In the genomic region with DNA sequence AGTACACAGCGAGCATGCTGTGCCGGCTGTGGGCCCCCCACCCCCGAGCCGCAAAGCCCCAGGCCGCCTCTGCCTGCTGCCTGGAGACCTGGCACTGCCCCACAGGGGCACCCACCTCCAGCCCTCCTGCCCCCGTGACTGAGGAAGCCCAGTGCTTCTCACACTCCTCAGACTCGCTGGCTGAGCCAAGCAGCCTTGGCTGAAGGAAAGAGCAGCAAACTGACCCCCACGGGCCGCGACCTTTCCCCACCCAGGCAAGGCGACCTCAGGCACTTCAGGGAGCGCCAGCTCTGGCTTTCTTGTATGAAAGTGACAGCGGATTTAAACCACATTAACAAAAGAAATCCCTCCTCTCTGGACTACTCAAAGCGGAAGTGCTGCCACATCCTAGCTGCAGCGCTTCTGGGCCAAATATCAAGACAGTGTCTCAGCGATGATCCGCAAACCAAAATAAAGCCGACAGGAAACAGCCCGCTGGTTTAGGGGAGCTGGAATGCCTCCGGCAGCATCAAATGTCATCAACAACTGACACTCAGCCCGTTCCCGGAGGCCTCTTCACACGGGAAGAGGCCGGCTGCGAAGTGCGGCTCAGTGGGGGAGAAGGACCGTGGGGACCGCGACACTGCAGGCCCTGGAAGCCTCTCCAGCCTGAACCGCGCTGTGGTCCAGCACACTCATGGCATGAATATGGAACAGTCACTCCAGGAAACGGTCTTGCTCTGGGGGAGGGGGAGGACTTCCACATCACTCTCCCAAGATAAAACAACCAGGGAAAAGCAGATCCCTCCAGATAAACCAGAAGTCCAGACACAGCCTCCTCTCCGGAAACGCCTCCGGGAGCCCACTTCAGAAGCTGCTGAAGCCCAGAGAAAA, we compare ENCODE assay signal across 2 cellular contexts.
TF ChIP-seq lines count a peak whose summit lies in the region.

No MANE protein-coding gene starts in this region.

TF ChIP-seq in IMR-90, 13 proteins besides CTCF, POLR2A, EP300 and RAD21:
- TF ChIP-seq MAFK (IDR thresholded peaks at IDR 0.05; ENCODE audit: low read depth, low read length) = no peak
- TF ChIP-seq SMC3 (IDR thresholded peaks at IDR 0.05; ENCODE audit: low read depth, low read length) = no peak; the same call in none of the 2 replicates
- no peak for TF ChIP-seq CEBPB (IDR thresholded peaks at IDR 0.05; ENCODE audit: low read depth, low read length)
- TF ChIP-seq NFE2L2 (IDR thresholded peaks at IDR 0.05; ENCODE audit: low read depth, low read length) = peak; percentile 27; the same call in 1 of the 2 replicates
- 0 out of 2 replicates have a peak, but pooled peaks have one; percentile 8 for TF ChIP-seq MAZ (IDR thresholded peaks at IDR 0.05; ENCODE audit: borderline replicate concordance, low read depth, low read length)
TF ChIP-seq in IMR-90: peak in this region for 2.

TF ChIP-seq in GM12878, 131 proteins besides CTCF, POLR2A, EP300 and RAD21 (continues in another document):
- no peak; the same call in 1 of the 2 replicates for TF ChIP-seq NFIC (IDR thresholded peaks at IDR 0.05; ENCODE audit: low read depth, low read length)
- no peak; the same call in 1 of the 2 replicates for TF ChIP-seq MTA3 (IDR thresholded peaks at IDR 0.05; ENCODE audit: borderline replicate concordance, low read length)
- peak; percentile 35; the same call in 1 of the 2 replicates for TF ChIP-seq IKZF1 (conservative IDR thresholded peaks at IDR 0.05)
- no peak for TF ChIP-seq BRCA1 (IDR thresholded peaks at IDR 0.05; ENCODE audit: low read depth, low read length)
- peak; percentile 9 for TF ChIP-seq RUNX3 (IDR thresholded peaks at IDR 0.05; ENCODE audit: low read length)
- TF ChIP-seq, protein P1, sequence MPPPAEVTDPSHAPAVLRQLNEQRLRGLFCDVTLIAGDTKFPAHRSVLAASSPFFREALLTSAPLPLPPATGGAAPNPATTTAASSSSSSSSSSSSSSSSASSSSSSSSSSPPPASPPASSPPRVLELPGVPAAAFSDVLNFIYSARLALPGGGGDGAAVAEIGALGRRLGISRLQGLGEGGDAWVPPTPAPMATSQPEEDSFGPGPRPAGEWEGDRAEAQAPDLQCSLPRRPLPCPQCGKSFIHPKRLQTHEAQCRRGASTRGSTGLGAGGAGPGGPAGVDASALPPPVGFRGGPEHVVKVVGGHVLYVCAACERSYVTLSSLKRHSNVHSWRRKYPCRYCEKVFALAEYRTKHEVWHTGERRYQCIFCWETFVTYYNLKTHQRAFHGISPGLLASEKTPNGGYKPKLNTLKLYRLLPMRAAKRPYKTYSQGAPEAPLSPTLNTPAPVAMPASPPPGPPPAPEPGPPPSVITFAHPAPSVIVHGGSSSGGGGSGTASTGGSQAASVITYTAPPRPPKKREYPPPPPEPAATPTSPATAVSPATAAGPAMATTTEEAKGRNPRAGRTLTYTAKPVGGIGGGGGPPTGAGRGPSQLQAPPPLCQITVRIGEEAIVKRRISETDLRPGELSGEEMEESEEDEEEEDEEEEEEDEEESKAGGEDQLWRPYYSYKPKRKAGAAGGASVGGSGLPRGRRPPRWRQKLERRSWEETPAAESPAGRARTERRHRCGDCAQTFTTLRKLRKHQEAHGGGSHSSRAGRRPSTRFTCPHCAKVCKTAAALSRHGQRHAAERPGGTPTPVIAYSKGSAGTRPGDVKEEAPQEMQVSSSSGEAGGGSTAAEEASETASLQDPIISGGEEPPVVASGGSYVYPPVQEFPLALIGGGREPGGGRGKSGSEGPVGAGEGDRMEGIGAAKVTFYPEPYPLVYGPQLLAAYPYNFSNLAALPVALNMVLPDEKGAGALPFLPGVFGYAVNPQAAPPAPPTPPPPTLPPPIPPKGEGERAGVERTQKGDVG (CRISPR knock-in tag; IDR thresholded peaks at IDR 0.05) = no peak
- no peak for TF ChIP-seq YBX1 (IDR thresholded peaks at IDR 0.05)
- TF ChIP-seq, protein P2, sequence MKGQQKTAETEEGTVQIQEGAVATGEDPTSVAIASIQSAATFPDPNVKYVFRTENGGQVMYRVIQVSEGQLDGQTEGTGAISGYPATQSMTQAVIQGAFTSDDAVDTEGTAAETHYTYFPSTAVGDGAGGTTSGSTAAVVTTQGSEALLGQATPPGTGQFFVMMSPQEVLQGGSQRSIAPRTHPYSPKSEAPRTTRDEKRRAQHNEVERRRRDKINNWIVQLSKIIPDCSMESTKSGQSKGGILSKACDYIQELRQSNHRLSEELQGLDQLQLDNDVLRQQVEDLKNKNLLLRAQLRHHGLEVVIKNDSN (IDR thresholded peaks at IDR 0.05; ENCODE audit: borderline replicate concordance, extremely low read length, insufficient read depth, low read depth, low read length) = no peak
- TF ChIP-seq SPI1 (IDR thresholded peaks at IDR 0.05; ENCODE audit: borderline replicate concordance, insufficient read depth, low read depth, low read length) = peak; percentile 86
- TF ChIP-seq ZNF24 (IDR thresholded peaks at IDR 0.05) = no peak
- TF ChIP-seq ZNF384 (IDR thresholded peaks at IDR 0.05; ENCODE audit: borderline replicate concordance, low read depth, low read length) = no peak
- TF ChIP-seq GATAD2B (conservative IDR thresholded peaks at IDR 0.05; ENCODE audit: low read depth) = no peak
- no peak for TF ChIP-seq KDM1A (IDR thresholded peaks at IDR 0.05; ENCODE audit: borderline replicate concordance)
- TF ChIP-seq RCOR1 (conservative IDR thresholded peaks at IDR 0.05; ENCODE audit: low read depth, low read length) = no peak
- no peak for TF ChIP-seq NRF1 (conservative IDR thresholded peaks at IDR 0.05; ENCODE audit: low read depth, low read length)
- no peak; a peak in 1 of 4 replicates for TF ChIP-seq IKZF2 (IDR thresholded peaks at IDR 0.05)
- TF ChIP-seq TAF1 (IDR thresholded peaks at IDR 0.05; ENCODE audit: borderline replicate concordance, low read depth, low read length) = no peak
- no peak for TF ChIP-seq ZSCAN29 (IDR thresholded peaks at IDR 0.05)
- no peak for TF ChIP-seq PAX5 (IDR thresholded peaks at IDR 0.05; ENCODE audit: borderline replicate concordance, low read depth, low read length)
- no peak for TF ChIP-seq RB1 (IDR thresholded peaks at IDR 0.05; ENCODE audit: borderline replicate concordance)
- TF ChIP-seq NR2F1 (conservative IDR thresholded peaks at IDR 0.05) = no peak
- TF ChIP-seq, protein P3, sequence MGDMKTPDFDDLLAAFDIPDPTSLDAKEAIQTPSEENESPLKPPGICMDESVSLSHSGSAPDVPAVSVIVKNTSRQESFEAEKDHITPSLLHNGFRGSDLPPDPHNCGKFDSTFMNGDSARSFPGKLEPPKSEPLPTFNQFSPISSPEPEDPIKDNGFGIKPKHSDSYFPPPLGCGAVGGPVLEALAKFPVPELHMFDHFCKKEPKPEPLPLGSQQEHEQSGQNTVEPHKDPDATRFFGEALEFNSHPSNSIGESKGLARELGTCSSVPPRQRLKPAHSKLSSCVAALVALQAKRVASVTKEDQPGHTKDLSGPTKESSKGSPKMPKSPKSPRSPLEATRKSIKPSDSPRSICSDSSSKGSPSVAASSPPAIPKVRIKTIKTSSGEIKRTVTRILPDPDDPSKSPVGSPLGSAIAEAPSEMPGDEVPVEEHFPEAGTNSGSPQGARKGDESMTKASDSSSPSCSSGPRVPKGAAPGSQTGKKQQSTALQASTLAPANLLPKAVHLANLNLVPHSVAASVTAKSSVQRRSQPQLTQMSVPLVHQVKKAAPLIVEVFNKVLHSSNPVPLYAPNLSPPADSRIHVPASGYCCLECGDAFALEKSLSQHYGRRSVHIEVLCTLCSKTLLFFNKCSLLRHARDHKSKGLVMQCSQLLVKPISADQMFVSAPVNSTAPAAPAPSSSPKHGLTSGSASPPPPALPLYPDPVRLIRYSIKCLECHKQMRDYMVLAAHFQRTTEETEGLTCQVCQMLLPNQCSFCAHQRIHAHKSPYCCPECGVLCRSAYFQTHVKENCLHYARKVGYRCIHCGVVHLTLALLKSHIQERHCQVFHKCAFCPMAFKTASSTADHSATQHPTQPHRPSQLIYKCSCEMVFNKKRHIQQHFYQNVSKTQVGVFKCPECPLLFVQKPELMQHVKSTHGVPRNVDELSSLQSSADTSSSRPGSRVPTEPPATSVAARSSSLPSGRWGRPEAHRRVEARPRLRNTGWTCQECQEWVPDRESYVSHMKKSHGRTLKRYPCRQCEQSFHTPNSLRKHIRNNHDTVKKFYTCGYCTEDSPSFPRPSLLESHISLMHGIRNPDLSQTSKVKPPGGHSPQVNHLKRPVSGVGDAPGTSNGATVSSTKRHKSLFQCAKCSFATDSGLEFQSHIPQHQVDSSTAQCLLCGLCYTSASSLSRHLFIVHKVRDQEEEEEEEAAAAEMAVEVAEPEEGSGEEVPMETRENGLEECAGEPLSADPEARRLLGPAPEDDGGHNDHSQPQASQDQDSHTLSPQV (IDR thresholded peaks at IDR 0.05) = no peak
- TF ChIP-seq, protein P4, sequence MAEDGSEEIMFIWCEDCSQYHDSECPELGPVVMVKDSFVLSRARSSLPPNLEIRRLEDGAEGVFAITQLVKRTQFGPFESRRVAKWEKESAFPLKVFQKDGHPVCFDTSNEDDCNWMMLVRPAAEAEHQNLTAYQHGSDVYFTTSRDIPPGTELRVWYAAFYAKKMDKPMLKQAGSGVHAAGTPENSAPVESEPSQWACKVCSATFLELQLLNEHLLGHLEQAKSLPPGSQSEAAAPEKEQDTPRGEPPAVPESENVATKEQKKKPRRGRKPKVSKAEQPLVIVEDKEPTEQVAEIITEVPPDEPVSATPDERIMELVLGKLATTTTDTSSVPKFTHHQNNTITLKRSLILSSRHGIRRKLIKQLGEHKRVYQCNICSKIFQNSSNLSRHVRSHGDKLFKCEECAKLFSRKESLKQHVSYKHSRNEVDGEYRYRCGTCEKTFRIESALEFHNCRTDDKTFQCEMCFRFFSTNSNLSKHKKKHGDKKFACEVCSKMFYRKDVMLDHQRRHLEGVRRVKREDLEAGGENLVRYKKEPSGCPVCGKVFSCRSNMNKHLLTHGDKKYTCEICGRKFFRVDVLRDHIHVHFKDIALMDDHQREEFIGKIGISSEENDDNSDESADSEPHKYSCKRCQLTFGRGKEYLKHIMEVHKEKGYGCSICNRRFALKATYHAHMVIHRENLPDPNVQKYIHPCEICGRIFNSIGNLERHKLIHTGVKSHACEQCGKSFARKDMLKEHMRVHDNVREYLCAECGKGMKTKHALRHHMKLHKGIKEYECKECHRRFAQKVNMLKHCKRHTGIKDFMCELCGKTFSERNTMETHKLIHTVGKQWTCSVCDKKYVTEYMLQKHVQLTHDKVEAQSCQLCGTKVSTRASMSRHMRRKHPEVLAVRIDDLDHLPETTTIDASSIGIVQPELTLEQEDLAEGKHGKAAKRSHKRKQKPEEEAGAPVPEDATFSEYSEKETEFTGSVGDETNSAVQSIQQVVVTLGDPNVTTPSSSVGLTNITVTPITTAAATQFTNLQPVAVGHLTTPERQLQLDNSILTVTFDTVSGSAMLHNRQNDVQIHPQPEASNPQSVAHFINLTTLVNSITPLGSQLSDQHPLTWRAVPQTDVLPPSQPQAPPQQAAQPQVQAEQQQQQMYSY (CRISPR knock-in tag; IDR thresholded peaks at IDR 0.05) = no peak
- no peak; the same call in 1 of the 2 replicates for TF ChIP-seq JUNB (IDR thresholded peaks at IDR 0.05)
- TF ChIP-seq CHD4 (IDR thresholded peaks at IDR 0.05) = no peak
- TF ChIP-seq TCF3 (IDR thresholded peaks at IDR 0.05; ENCODE audit: borderline replicate concordance, insufficient read depth, low read depth, low read length) = no peak
- TF ChIP-seq, protein P5, sequence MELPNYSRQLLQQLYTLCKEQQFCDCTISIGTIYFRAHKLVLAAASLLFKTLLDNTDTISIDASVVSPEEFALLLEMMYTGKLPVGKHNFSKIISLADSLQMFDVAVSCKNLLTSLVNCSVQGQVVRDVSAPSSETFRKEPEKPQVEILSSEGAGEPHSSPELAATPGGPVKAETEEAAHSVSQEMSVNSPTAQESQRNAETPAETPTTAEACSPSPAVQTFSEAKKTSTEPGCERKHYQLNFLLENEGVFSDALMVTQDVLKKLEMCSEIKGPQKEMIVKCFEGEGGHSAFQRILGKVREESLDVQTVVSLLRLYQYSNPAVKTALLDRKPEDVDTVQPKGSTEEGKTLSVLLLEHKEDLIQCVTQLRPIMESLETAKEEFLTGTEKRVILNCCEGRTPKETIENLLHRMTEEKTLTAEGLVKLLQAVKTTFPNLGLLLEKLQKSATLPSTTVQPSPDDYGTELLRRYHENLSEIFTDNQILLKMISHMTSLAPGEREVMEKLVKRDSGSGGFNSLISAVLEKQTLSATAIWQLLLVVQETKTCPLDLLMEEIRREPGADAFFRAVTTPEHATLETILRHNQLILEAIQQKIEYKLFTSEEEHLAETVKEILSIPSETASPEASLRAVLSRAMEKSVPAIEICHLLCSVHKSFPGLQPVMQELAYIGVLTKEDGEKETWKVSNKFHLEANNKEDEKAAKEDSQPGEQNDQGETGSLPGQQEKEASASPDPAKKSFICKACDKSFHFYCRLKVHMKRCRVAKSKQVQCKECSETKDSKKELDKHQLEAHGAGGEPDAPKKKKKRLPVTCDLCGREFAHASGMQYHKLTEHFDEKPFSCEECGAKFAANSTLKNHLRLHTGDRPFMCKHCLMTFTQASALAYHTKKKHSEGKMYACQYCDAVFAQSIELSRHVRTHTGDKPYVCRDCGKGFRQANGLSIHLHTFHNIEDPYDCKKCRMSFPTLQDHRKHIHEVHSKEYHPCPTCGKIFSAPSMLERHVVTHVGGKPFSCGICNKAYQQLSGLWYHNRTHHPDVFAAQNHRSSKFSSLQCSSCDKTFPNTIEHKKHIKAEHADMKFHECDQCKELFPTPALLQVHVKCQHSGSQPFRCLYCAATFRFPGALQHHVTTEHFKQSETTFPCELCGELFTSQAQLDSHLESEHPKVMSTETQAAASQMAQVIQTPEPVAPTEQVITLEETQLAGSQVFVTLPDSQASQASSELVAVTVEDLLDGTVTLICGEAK (IDR thresholded peaks at IDR 0.05; ENCODE audit: borderline replicate concordance) = no peak; the same call in 1 of the 2 replicates
- TF ChIP-seq, protein P6, sequence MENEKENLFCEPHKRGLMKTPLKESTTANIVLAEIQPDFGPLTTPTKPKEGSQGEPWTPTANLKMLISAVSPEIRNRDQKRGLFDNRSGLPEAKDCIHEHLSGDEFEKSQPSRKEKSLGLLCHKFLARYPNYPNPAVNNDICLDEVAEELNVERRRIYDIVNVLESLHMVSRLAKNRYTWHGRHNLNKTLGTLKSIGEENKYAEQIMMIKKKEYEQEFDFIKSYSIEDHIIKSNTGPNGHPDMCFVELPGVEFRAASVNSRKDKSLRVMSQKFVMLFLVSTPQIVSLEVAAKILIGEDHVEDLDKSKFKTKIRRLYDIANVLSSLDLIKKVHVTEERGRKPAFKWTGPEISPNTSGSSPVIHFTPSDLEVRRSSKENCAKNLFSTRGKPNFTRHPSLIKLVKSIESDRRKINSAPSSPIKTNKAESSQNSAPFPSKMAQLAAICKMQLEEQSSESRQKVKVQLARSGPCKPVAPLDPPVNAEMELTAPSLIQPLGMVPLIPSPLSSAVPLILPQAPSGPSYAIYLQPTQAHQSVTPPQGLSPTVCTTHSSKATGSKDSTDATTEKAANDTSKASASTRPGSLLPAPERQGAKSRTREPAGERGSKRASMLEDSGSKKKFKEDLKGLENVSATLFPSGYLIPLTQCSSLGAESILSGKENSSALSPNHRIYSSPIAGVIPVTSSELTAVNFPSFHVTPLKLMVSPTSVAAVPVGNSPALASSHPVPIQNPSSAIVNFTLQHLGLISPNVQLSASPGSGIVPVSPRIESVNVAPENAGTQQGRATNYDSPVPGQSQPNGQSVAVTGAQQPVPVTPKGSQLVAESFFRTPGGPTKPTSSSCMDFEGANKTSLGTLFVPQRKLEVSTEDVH (IDR thresholded peaks at IDR 0.05; ENCODE audit: low read depth, partially characterized antibody) = no peak
